In genomic region chrX:11733614-11734013, GRCh38 we compare ENCODE assay signal across 23 cellular contexts. TPM values are rescaled to one million over a fixed set of nuclear protein-coding genes. Genes with fewer than 3 reads are reported as not detected.
DNase-seq lines count a peak whose midpoint lies in the region; ATAC-seq and TF ChIP-seq lines count a peak whose summit lies in the region.
"Had no signal": no experiment of that assay in that cellular context is flagged by ENCODE, and none has a peak within 500 bp of the region (broad histone marks: within the 10 kb centered on the region; RNA-seq: fewer than 3 reads in every experiment).

No MANE protein-coding gene starts in this region.

- no peak overlapping the region for H3K27ac Mint-ChIP-seq in T-helper 17 cell
- H3K27ac Mint-ChIP-seq: activated B cell treated with CpG ODN at 0.5 μM for 24 hours; activated T-helper 1 cell treated with anti-CD3 and anti-CD28 coated beads, Interleukin-12 subunit alpha, Interleukin-12 subunit beta, Interleukin-2, Interleukin-4 antibody, amounts not matched to agents 30 ng/mL and 10 ng/mL and 1 ng/mL, durations not matched to agents 14 hours and 24 hours and 36 hours; CD8-positive, alpha-beta memory T cell; natural killer cell treated with Interleukin-12 subunit alpha and Interleukin-12 subunit beta and Interleukin-15 and Interleukin-18, amount 100 ng/mL, for 72 hours; T-helper 2 cell treated with Interferon-gamma antibody and Interleukin-4, amounts not matched to agents 5 μg/mL and 100 μg/mL, for 36 hours had no signal

- H3K4me3 Mint-ChIP-seq in T-helper 17 cell: no peak overlapping the region
- H3K4me3 Mint-ChIP-seq: activated B cell treated with CpG ODN at 0.5 μM for 24 hours; activated T-helper 1 cell treated with anti-CD3 and anti-CD28 coated beads, Interleukin-12 subunit alpha, Interleukin-12 subunit beta, Interleukin-2, Interleukin-4 antibody, amounts not matched to agents 30 ng/mL and 10 ng/mL and 1 ng/mL, durations not matched to agents 14 hours and 24 hours and 36 hours; CD8-positive, alpha-beta memory T cell; natural killer cell treated with Interleukin-12 subunit alpha and Interleukin-12 subunit beta and Interleukin-15 and Interleukin-18, amount 100 ng/mL, for 72 hours; T-helper 2 cell treated with Interferon-gamma antibody and Interleukin-4, amounts not matched to agents 5 μg/mL and 100 μg/mL, for 36 hours had no signal

- no peaks in the 10 kb centered on the region for H3K36me3 Mint-ChIP-seq in T-helper 17 cell (ENCODE audit: low read depth)
- H3K36me3 Mint-ChIP-seq: natural killer cell treated with Interleukin-12 subunit alpha and Interleukin-12 subunit beta and Interleukin-15 and Interleukin-18, amount 100 ng/mL, for 72 hours had no signal

- no peaks in the 10 kb centered on the region for H3K9me3 ChIP-seq in T-helper 17 cell (ENCODE audit: control insufficient read depth, low read length, poor library complexity, severe bottlenecking)
- H3K9me3 ChIP-seq: adrenal gland, gastrocnemius medialis, HAP-1, stomach, upper lobe of left lung had no signal

- H3K27me3 Mint-ChIP-seq in T-helper 17 cell: peaks cover 26% of the 10 kb centered on the region

- peaks cover 4% of the 10 kb centered on the region for H3K4me1 Mint-ChIP-seq in T-helper 17 cell
- H3K4me1 Mint-ChIP-seq: activated B cell treated with CpG ODN at 0.5 μM for 24 hours; CD8-positive, alpha-beta memory T cell had no signal

- peak; percentile 7 for DNase-seq in GM20000 (ENCODE audit: low spot score)
- no peak for DNase-seq in NCI-H748 (lab: John Stamatoyannopoulos, UW; ENCODE audit: unreplicated experiment)
- no peak for DNase-seq in NCI-H1417 (lab: John Stamatoyannopoulos, UW)
- DNase-seq in T-helper 17 cell: no peak
- DNase-seq: activated B cell treated with CpG ODN at 0.5 μM for 24 hours; adrenal gland; CD8-positive, alpha-beta memory T cell; DMS79 treated with DMSO at 0.1 percent for 48 hours; gastrocnemius medialis; left cardiac atrium; NCI-H2029 treated with DMSO at 0.1 percent for 48 hours; posterior cingulate gyrus; SHP77 treated with DMSO at 0.1 percent for 48 hours; stimulated activated CD4-positive, alpha-beta T cell treated with anti-CD3 and anti-CD28 coated beads, Interleukin-2, amount 100 ng/mL, for 24 hours; stomach; upper lobe of left lung had no signal

- no peak for TF ChIP-seq CTCF in GM20000 (IDR thresholded peaks at IDR 0.05; ENCODE audit: extremely low read depth, missing control alignments)

- ATAC-seq in GM18517 (IDR thresholded peaks at IDR 0.05; ENCODE audit: unreplicated experiment) (peak; percentile 61), HG02938 (IDR thresholded peaks at IDR 0.05; ENCODE audit: unreplicated experiment) (peak; percentile 49), HG03571 (IDR thresholded peaks at IDR 0.05; ENCODE audit: unreplicated experiment) (peak; percentile 49), T-helper 17 cell (no peak)
- ATAC-seq: gastrocnemius medialis; left cardiac atrium; natural killer cell treated with Interleukin-12 subunit alpha and Interleukin-12 subunit beta and Interleukin-15 and Interleukin-18, amount 100 ng/mL, for 72 hours had no signal

RNA-seq across cellular contexts. Expression of gene MSL3, which starts 24.4 kb away (rescaled TPM):
- total RNA-seq in T-helper 17 cell: 10 to 100 TPM; 86.2 to 86.3 TPM
